In genomic region chr22:37010976-37011375, GRCh38 we compare ENCODE assay signal across 21 cellular contexts.
"Had no signal": no experiment of that assay in that cellular context is flagged by ENCODE, and none has a peak within 500 bp of the region (broad histone marks: within the 10 kb centered on the region; RNA-seq: fewer than 3 reads in every experiment).

No MANE protein-coding gene starts in this region.

- FAIRE-seq: astrocyte, RCC 7860 had no signal

- H3K4me3 ChIP-seq: MG63 had no signal

- H3K27me3 ChIP-seq: MG63 had no signal

- H3K36me3 ChIP-seq: MG63 had no signal

- ATAC-seq: activated CD8-positive, alpha-beta T cell treated with anti-CD3 and anti-CD28 coated beads, Interleukin-2, amount 10 ng/mL, durations not matched to agents 7 days and 5 days; WTC11 had no signal

- H3K9me3 ChIP-seq: MG63 had no signal

- DNase-seq: activated CD4-positive, alpha-beta T cell treated with anti-CD3 and anti-CD28 coated beads for 48 hours; activated CD4-positive, alpha-beta T cell treated with anti-CD3 and anti-CD28 coated beads, Interleukin-2, amount 50 U/mL, for 4 hours; activated CD4-positive, CD25-positive, alpha-beta regulatory T cell treated with anti-CD3 and anti-CD28 coated beads, Interleukin-2, amount 50 U/mL, for 72 hours; activated CD8-positive, alpha-beta memory T cell treated with anti-CD3 and anti-CD28 coated beads, Interleukin-2, amount 50 U/mL, for 48 hours; activated CD8-positive, alpha-beta T cell treated with anti-CD3 and anti-CD28 coated beads, Interleukin-2, amount 10 ng/mL, durations not matched to agents 7 days and 5 days; activated effector memory CD4-positive, alpha-beta T cell treated with Interleukin-2 at 50 U/mL for 16 hours; activated naive CD4-positive, alpha-beta T cell; activated T-cell treated with anti-CD3 and anti-CD28 coated beads, Interleukin-2, amount 50 U/mL, for 1 hour; amygdala; MG63; MV-4-11; NCI-H1092 treated with DMSO at 0.1 percent for 48 hours; NCI-H1436 treated with DMSO at 0.1 percent for 48 hours; NCI-H187 treated with DMSO at 0.1 percent for 48 hours; NCI-H2081 treated with DMSO at 0.1 percent for 48 hours; NCI-H446; NCI-H524; SHP77 treated with DMSO at 0.1 percent for 48 hours had no signal
